18 cellular contexts compared by ENCODE assay signal in the genomic region with DNA sequence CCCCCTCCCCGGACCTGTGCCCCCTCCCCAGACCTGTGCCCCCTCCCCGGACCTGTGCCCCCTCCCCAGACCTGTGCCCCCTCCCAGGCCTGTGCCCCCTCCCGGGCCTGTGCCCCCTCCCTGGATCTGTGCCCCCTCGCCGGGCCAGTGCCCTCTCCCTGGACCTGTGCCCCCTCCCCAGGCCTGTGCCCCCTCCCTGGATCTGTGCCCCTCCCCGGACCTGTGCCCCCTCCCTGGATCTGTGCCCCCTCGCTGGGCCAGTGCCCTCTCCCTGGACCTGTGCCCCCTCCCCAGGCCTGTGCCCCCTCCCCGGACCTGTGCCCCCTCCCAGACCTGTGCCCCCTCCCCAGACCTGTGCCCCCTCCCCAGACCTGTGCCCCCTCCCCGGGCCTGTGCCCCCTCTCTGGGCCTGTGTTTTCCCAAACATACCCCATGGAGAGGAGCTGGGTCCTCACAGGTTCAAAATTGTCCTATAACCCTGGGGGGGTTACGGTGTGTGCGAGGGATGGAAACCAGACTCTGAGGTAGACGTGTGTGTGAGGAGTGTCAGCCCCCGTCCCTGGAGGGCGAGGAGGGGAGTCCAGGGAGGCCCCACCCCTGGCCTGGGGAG. TPM values are rescaled to one million over a fixed set of nuclear protein-coding genes. Genes with fewer than 3 reads are reported as not detected.
A peak's percentile ranks its signal among the peaks of the same experiment; 100 is the strongest.
DNase-seq lines count a peak whose midpoint lies in the region; ATAC-seq and TF ChIP-seq lines count a peak whose summit lies in the region.
"Had no signal": no experiment of that assay in that cellular context is flagged by ENCODE, and none has a peak within 500 bp of the region (broad histone marks: within the 10 kb centered on the region; RNA-seq: fewer than 3 reads in every experiment).

No MANE protein-coding gene starts in this region.

- TF ChIP-seq CTCF in RWPE2 (IDR thresholded peaks at IDR 0.05; ENCODE audit: poor library complexity, severe bottlenecking) = no peak
- TF ChIP-seq CTCF in left lung (IDR thresholded peaks at IDR 0.05) = no peak

- no peak overlapping the region for H3K27ac ChIP-seq in RWPE2 (ENCODE audit: poor library complexity, severe bottlenecking)
- no peak overlapping the region for H3K27ac ChIP-seq in left lung

- H3K9me3 ChIP-seq in RWPE2 (ENCODE audit: severe bottlenecking) (no peaks in the 10 kb centered on the region), left lung (no peaks in the 10 kb centered on the region)

- DNase-seq in Right ventricle myocardium inferior (ENCODE audit: missing footprints) (peak; percentile 37), cardiac septum (ENCODE audit: low spot score) (no peak), RWPE2 (ENCODE audit: low spot score) (peak; percentile 32), left lung (peak; percentile 28 to 47), sciatic nerve (ENCODE audit: low spot score) (peak; percentile 57)
- DNase-seq in activated CD4-positive, alpha-beta T cell treated with anti-CD3 and anti-CD28 coated beads, Interleukin-2, amount 10 ng/mL, durations not matched to agents 7 days and 5 days = no peak
- DNase-seq: CD8-positive, alpha-beta T cell; DMS53; MM.1S; NCI-H1105; NCI-H1694; NCI-H2081 treated with DMSO at 0.1 percent for 48 hours; NCI-H446 treated with DMSO at 0.1 percent for 48 hours; NCI-H748 treated with DMSO at 0.1 percent for 48 hours; NK-92 treated with Interleukin-12 subunit alpha and Interleukin-12 subunit beta, amount 100 ng/mL, for 24 hours had no signal

- no peak overlapping the region for H3K27ac Mint-ChIP-seq in activated CD4-positive, alpha-beta T cell treated with anti-CD3 and anti-CD28 coated beads, Interleukin-2, amount 10 ng/mL, durations not matched to agents 7 days and 5 days
- H3K27ac Mint-ChIP-seq: CD8-positive, alpha-beta T cell; GM23338 had no signal

- no peaks in the 10 kb centered on the region for H3K27me3 ChIP-seq in RWPE2 (ENCODE audit: insufficient read depth, poor library complexity, severe bottlenecking)
- no peaks in the 10 kb centered on the region for H3K27me3 ChIP-seq in left lung

- CTCF ChIA-PET in activated CD4-positive, alpha-beta T cell treated with anti-CD3 and anti-CD28 coated beads, Interleukin-2, amount 10 ng/mL, durations not matched to agents 7 days and 5 days (lab: Charles Lee) = interaction anchor here (1.2 kb wide), 1 partner anchor 12 kb away, joined by 3 read pairs; no protein-coding TSS in a partner anchor

- peaks cover 18% of the 10 kb centered on the region for H3K4me1 ChIP-seq in RWPE2 (ENCODE audit: insufficient read depth, poor library complexity, severe bottlenecking)
- peaks cover 1 to 2% of the 10 kb centered on the region in 2 donors for H3K4me1 ChIP-seq in left lung

- no peak for ATAC-seq in Right ventricle myocardium inferior
- ATAC-seq in RWPE2 (ENCODE audit: low read depth) = no peak
- ATAC-seq in left lung = no peak
- ATAC-seq in sciatic nerve = no peak
- no peak for ATAC-seq in HG03280 (IDR thresholded peaks at IDR 0.05; ENCODE audit: unreplicated experiment)
- ATAC-seq in HG03097 (IDR thresholded peaks at IDR 0.05; ENCODE audit: low FRiP score, unreplicated experiment) = no peak
- ATAC-seq: CD8-positive, alpha-beta T cell; GM23338 had no signal

- no peaks in the 10 kb centered on the region for H3K9me3 Mint-ChIP-seq in activated CD4-positive, alpha-beta T cell treated with anti-CD3 and anti-CD28 coated beads, Interleukin-2, amount 10 ng/mL, durations not matched to agents 7 days and 5 days
- H3K9me3 Mint-ChIP-seq: CD8-positive, alpha-beta T cell; GM23338 had no signal

- intact Hi-C loops in Right ventricle myocardium inferior (cut with DNase I) = no loop called here
- intact Hi-C loops in cardiac septum (cut with DNase I) = no loop called here
- intact Hi-C loops in left lung (cut with DNase I) = no loop called here
- intact Hi-C loops in sciatic nerve (cut with DNase I) = no loop called here

- no peaks in the 10 kb centered on the region for H3K4me1 Mint-ChIP-seq in activated CD4-positive, alpha-beta T cell treated with anti-CD3 and anti-CD28 coated beads, Interleukin-2, amount 10 ng/mL, durations not matched to agents 7 days and 5 days

- H3K27me3 Mint-ChIP-seq in activated CD4-positive, alpha-beta T cell treated with anti-CD3 and anti-CD28 coated beads, Interleukin-2, amount 10 ng/mL, durations not matched to agents 7 days and 5 days = no peaks in the 10 kb centered on the region

- H3K4me3 Mint-ChIP-seq in activated CD4-positive, alpha-beta T cell treated with anti-CD3 and anti-CD28 coated beads, Interleukin-2, amount 10 ng/mL, durations not matched to agents 7 days and 5 days = no peak overlapping the region
- H3K4me3 Mint-ChIP-seq: CD8-positive, alpha-beta T cell; GM23338 had no signal

- H3K36me3 ChIP-seq in RWPE2 (ENCODE audit: low read depth) (no peaks in the 10 kb centered on the region), left lung (no peaks in the 10 kb centered on the region)

- H3K4me3 ChIP-seq in RWPE2 (ENCODE audit: severe bottlenecking) (no peak overlapping the region), left lung (no peak overlapping the region)
- H3K4me3 ChIP-seq: GM23338 had no signal

- no peaks in the 10 kb centered on the region for H3K36me3 Mint-ChIP-seq in activated CD4-positive, alpha-beta T cell treated with anti-CD3 and anti-CD28 coated beads, Interleukin-2, amount 10 ng/mL, durations not matched to agents 7 days and 5 days (ENCODE audit: low read depth)
- H3K36me3 Mint-ChIP-seq: CD8-positive, alpha-beta T cell had no signal

- POLR2A ChIA-PET in activated CD4-positive, alpha-beta T cell treated with anti-CD3 and anti-CD28 coated beads, Interleukin-2, amount 10 ng/mL, durations not matched to agents 7 days and 5 days (lab: Charles Lee) = no interaction called here

RNA-seq across cellular contexts. Expression of gene POFUT2, which starts 47.6 kb away (rescaled TPM):
- 16.9 TPM for total RNA-seq in Right ventricle myocardium inferior
- total RNA-seq in cardiac septum = 20.1 TPM
- total RNA-seq in left lung = 10 to 100 TPM; 31.6 to 35.1 TPM
- 44.2 TPM for total RNA-seq in sciatic nerve
- total RNA-seq in activated CD4-positive, alpha-beta T cell treated with anti-CD3 and anti-CD28 coated beads, Interleukin-2, amount 10 ng/mL, durations not matched to agents 7 days and 5 days = 10 to 100 TPM; 19.0 to 19.6 TPM

Comparison
In these comparisons a context has a peak if more than half of its experiments do, and no peak if none do; other contexts are left out.
1. DNase-seq: peak in Right ventricle myocardium inferior (single experiment), RWPE2 (single experiment), left lung (2 of 2) and sciatic nerve (single experiment); none in cardiac septum (single experiment) and activated CD4-positive, alpha-beta T cell treated with anti-CD3 and anti-CD28 coated beads, Interleukin-2, amount 10 ng/mL, durations not matched to agents 7 days and 5 days (single experiment).